In genomic region chr5:133896446-133896845, GRCh38 we compare ENCODE assay signal across 22 cellular contexts.
"Had no signal": no experiment of that assay in that cellular context is flagged by ENCODE, and none has a peak within 500 bp of the region (broad histone marks: within the 10 kb centered on the region; RNA-seq: fewer than 3 reads in every experiment).

No MANE protein-coding gene starts in this region.

- H3K36me3 ChIP-seq: ascending aorta had no signal

- H3K27ac Mint-ChIP-seq: activated CD8-positive, alpha-beta T cell treated with anti-CD3 and anti-CD28 coated beads for 36 hours; activated naive CD8-positive, alpha-beta T cell treated with anti-CD3 and anti-CD28 coated beads, Interleukin-2, amount 50 U/mL, for 24 hours; activated T-cell treated with anti-CD3 and anti-CD28 coated beads, Interleukin-2, amount 50 U/mL, for 72 hours had no signal

- H3K27ac ChIP-seq: ascending aorta, body of pancreas had no signal

- H3K4me1 ChIP-seq: ascending aorta, body of pancreas had no signal

- H3K4me3 ChIP-seq: ascending aorta, body of pancreas had no signal

- ATAC-seq: activated CD4-positive, CD25-positive, alpha-beta regulatory T cell treated with anti-CD3 and anti-CD28 coated beads, Interleukin-2, amount 50 U/mL, for 24 hours; activated CD8-positive, alpha-beta T cell treated with anti-CD3 and anti-CD28 coated beads for 36 hours; activated naive CD8-positive, alpha-beta T cell treated with anti-CD3 and anti-CD28 coated beads, Interleukin-2, amount 50 U/mL, for 24 hours; activated T-cell treated with anti-CD3 and anti-CD28 coated beads, Interleukin-2, amount 50 U/mL, for 72 hours; body of pancreas; Right ventricle myocardium inferior had no signal

- H3K4me3 Mint-ChIP-seq: activated CD8-positive, alpha-beta T cell treated with anti-CD3 and anti-CD28 coated beads for 36 hours; activated naive CD8-positive, alpha-beta T cell treated with anti-CD3 and anti-CD28 coated beads, Interleukin-2, amount 50 U/mL, for 24 hours; activated T-cell treated with anti-CD3 and anti-CD28 coated beads, Interleukin-2, amount 50 U/mL, for 72 hours had no signal

- H3K27me3 ChIP-seq: ascending aorta, body of pancreas had no signal

- H3K9me3 ChIP-seq: ascending aorta, body of pancreas, SK-N-SH had no signal

- DNase-seq: activated CD4-positive, alpha-beta T cell treated with anti-CD3 and anti-CD28 coated beads for 4 hours; activated CD8-positive, alpha-beta memory T cell treated with anti-CD3 and anti-CD28 coated beads, Interleukin-2, amount 50 U/mL, for 4 hours; activated CD8-positive, alpha-beta T cell treated with anti-CD3 and anti-CD28 coated beads for 36 hours; activated effector memory CD4-positive, alpha-beta T cell treated with Interleukin-2 at 50 U/mL for 16 hours; activated naive CD4-positive, alpha-beta T cell treated with Interleukin-2 at 50 U/mL for 16 hours; activated naive CD8-positive, alpha-beta T cell treated with anti-CD3 and anti-CD28 coated beads, Interleukin-2, amount 50 U/mL, for 24 hours; activated T-cell treated with anti-CD3 and anti-CD28 coated beads, Interleukin-2, amount 50 U/mL, for 72 hours; amniotic stem cell; body of pancreas; central memory CD4-positive, alpha-beta T cell; Kasumi-1; NCI-H1048; NCI-H146; NCI-H187 treated with DMSO at 0.1 percent for 48 hours; NCI-H2081 treated with DMSO at 0.1 percent for 48 hours; NCI-H446; SK-N-SH; T-helper 1 cell had no signal

- H3K27me3 Mint-ChIP-seq: activated CD8-positive, alpha-beta T cell treated with anti-CD3 and anti-CD28 coated beads for 36 hours; activated naive CD8-positive, alpha-beta T cell treated with anti-CD3 and anti-CD28 coated beads, Interleukin-2, amount 50 U/mL, for 24 hours had no signal

- H3K9me3 Mint-ChIP-seq: activated CD8-positive, alpha-beta T cell treated with anti-CD3 and anti-CD28 coated beads for 36 hours; activated naive CD4-positive, alpha-beta T cell treated with anti-CD3 and anti-CD28 coated beads, Interleukin-2, amount 50 U/mL, for 72 hours; activated naive CD8-positive, alpha-beta T cell treated with anti-CD3 and anti-CD28 coated beads, Interleukin-2, amount 50 U/mL, for 24 hours; activated T-cell treated with anti-CD3 and anti-CD28 coated beads, Interleukin-2, amount 50 U/mL, for 72 hours had no signal

- H3K36me3 Mint-ChIP-seq: activated naive CD4-positive, alpha-beta T cell treated with anti-CD3 and anti-CD28 coated beads, Interleukin-2, amount 50 U/mL, for 72 hours had no signal
